In the genomic region with DNA sequence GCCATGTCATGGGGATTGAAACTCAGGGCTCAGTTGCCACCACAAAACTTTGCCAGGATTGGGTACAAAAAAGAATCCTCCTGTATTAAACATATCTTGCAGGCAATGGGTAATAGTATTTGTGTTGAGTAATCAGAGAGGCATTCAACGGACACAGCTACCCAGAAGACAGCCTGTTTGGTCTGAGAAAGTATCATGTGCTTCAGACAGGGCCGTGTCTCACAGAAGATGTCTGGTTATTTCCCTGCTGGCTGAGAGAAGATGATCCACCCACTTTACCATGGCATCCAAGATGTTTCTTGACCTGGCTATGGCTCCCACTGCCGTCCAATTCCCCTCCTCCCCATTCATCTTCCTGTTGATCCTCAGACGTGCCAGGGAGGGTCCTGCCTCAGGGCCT, we compare ENCODE assay signal across 25 cellular contexts.
"Had no signal": no experiment of that assay in that cellular context is flagged by ENCODE, and none has a peak within 500 bp of the region (broad histone marks: within the 10 kb centered on the region; RNA-seq: fewer than 3 reads in every experiment).

No MANE protein-coding gene starts in this region.

- H3K36me3 Mint-ChIP-seq: activated CD4-positive, alpha-beta memory T cell treated with anti-CD3 and anti-CD28 coated beads for 36 hours; activated naive CD8-positive, alpha-beta T cell treated with anti-CD3 and anti-CD28 coated beads for 36 hours; T-cell had no signal

- H3K27ac Mint-ChIP-seq: activated CD4-positive, alpha-beta memory T cell treated with anti-CD3 and anti-CD28 coated beads for 36 hours; activated CD4-positive, alpha-beta T cell treated with anti-CD3 and anti-CD28 coated beads, Interleukin-2, amount 10 ng/mL, durations not matched to agents 7 days and 5 days; activated naive CD4-positive, alpha-beta T cell treated with anti-CD3 and anti-CD28 coated beads for 36 hours; activated naive CD8-positive, alpha-beta T cell treated with anti-CD3 and anti-CD28 coated beads for 36 hours; activated T-helper 17 cell treated with anti-CD3 and anti-CD28 coated beads, Interleukin-2, amount 50 U/mL, for 72 hours; T-cell had no signal

- H3K27me3 Mint-ChIP-seq: activated CD4-positive, alpha-beta T cell treated with anti-CD3 and anti-CD28 coated beads, Interleukin-2, amount 10 ng/mL, durations not matched to agents 7 days and 5 days had no signal

- H3K9me3 ChIP-seq: Peyer's patch, SJSA1 had no signal

- H3K4me3 ChIP-seq: Peyer's patch, SJSA1 had no signal

- H3K9me3 Mint-ChIP-seq: activated CD4-positive, alpha-beta T cell treated with anti-CD3 and anti-CD28 coated beads, Interleukin-2, amount 10 ng/mL, durations not matched to agents 7 days and 5 days had no signal

- H3K4me3 Mint-ChIP-seq: activated CD4-positive, alpha-beta memory T cell treated with anti-CD3 and anti-CD28 coated beads for 36 hours; activated CD4-positive, alpha-beta T cell treated with anti-CD3 and anti-CD28 coated beads, Interleukin-2, amount 10 ng/mL, durations not matched to agents 7 days and 5 days; activated naive CD4-positive, alpha-beta T cell treated with anti-CD3 and anti-CD28 coated beads for 36 hours; activated naive CD8-positive, alpha-beta T cell treated with anti-CD3 and anti-CD28 coated beads for 36 hours; activated T-helper 17 cell treated with anti-CD3 and anti-CD28 coated beads, Interleukin-2, amount 50 U/mL, for 72 hours; T-cell had no signal

- H3K4me1 ChIP-seq: Peyer's patch, SJSA1 had no signal

- H3K4me1 Mint-ChIP-seq: activated CD4-positive, alpha-beta T cell treated with anti-CD3 and anti-CD28 coated beads, Interleukin-2, amount 10 ng/mL, durations not matched to agents 7 days and 5 days; activated naive CD8-positive, alpha-beta T cell treated with anti-CD3 and anti-CD28 coated beads for 36 hours; activated T-helper 17 cell treated with anti-CD3 and anti-CD28 coated beads, Interleukin-2, amount 50 U/mL, for 72 hours; T-cell had no signal

- H3K27me3 ChIP-seq: Peyer's patch, SJSA1 had no signal

- H3K36me3 ChIP-seq: Peyer's patch, SJSA1 had no signal

- H3K27ac ChIP-seq: Peyer's patch, SJSA1, VCaP had no signal

- DNase-seq: activated CD4-positive, alpha-beta memory T cell treated with anti-CD3 and anti-CD28 coated beads for 36 hours; activated CD4-positive, alpha-beta T cell treated with anti-CD3 and anti-CD28 coated beads, Interleukin-2, amount 10 ng/mL, durations not matched to agents 7 days and 5 days; activated CD4-positive, CD25-positive, alpha-beta regulatory T cell; activated gamma-delta T cell; activated naive CD4-positive, alpha-beta T cell treated with anti-CD3 and anti-CD28 coated beads for 36 hours; activated naive CD8-positive, alpha-beta T cell treated with anti-CD3 and anti-CD28 coated beads for 36 hours; activated T-cell treated with anti-CD3 and anti-CD28 coated beads for 4 hours; activated T-cell treated with anti-CD3 and anti-CD28 coated beads, Interleukin-2, amount 50 U/mL, for 48 hours; anterior cingulate cortex; central memory CD4-positive, alpha-beta T cell; Karpas-422; NCI-H1048; NCI-H146; NCI-H187 treated with DMSO at 0.1 percent for 48 hours; NCI-H2081 treated with DMSO at 0.1 percent for 48 hours; NCI-H69; NK-92 treated with Interleukin-12 subunit alpha and Interleukin-12 subunit beta, amount 100 ng/mL, for 24 hours; Peyer's patch; SHP77; T-cell; T-helper 2 cell; T1000 had no signal
